ENCODE assay signal across 1 cellular context in the genomic region with DNA sequence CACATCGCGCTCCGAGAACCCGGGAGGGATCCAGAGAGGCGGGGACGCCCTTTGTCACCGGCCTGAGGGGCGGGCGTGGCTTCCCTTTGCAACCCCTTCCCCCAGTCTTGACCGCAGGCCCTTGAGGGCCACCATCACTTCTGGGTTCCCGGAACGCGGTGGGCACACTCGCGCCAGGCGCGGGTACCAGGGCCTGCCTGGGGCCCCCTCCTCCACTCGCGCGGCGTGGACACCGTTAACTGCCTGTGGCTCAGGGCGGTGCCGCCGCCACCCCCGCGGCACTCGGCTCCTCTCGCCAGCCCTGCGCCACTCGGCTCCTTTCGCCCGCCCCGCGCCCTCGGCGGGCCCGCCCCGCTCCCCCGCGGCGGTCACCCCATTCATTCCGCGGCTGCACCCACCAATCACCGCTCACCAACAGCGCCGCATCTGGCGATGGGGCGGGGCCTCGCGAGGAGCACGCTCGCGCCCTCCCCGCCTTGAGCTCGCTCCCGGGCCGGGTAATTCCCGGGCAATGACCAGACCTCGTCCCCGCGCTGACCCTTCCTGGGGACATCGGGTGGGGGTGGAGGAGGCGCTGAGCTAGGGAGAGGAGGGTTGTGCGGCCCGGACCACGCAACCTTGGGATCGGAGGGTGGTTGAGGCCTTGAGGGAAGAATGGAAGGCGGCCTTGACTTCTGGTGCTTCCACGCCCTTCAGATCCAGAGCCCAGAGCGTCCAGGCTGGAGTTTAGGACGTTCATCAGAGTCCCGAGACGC.
TF ChIP-seq lines count a peak whose summit lies in the region.

No MANE protein-coding gene starts in this region.

TF ChIP-seq in HEK293, 187 proteins besides CTCF, POLR2A, EP300 and RAD21 (continued from another document and continues in another):
- TF ChIP-seq PRDM1 (tag by site-specific recombination; IDR thresholded peaks at IDR 0.05) (no peak), ZNF223 (tag by site-specific recombination; IDR thresholded peaks at IDR 0.05) (no peak), ZNF548 (tag by site-specific recombination; IDR thresholded peaks at IDR 0.05) (no peak), ZNF549 (tag by site-specific recombination; IDR thresholded peaks at IDR 0.05) (no peak), ZNF623 (tag by site-specific recombination; IDR thresholded peaks at IDR 0.05) (no peak), ZNF776 (tag by site-specific recombination; IDR thresholded peaks at IDR 0.05; ENCODE audit: borderline replicate concordance) (no peak), ZNF335 (tag by site-specific recombination; conservative IDR thresholded peaks at IDR 0.05) (peak; percentile 88), ZBTB8A (tag by site-specific recombination; IDR thresholded peaks at IDR 0.05) (peak; percentile 88), ZNF202 (tag by site-specific recombination; IDR thresholded peaks at IDR 0.05; ENCODE audit: borderline replicate concordance) (no peak), ZNF37A (tag by site-specific recombination; IDR thresholded peaks at IDR 0.05) (no peak), EGR2 (tag by site-specific recombination; IDR thresholded peaks at IDR 0.05; ENCODE audit: low read depth) (peak; percentile 99), ZNF544 (tag by site-specific recombination; IDR thresholded peaks at IDR 0.05) (no peak), TCF7L2 (IDR thresholded peaks at IDR 0.05; ENCODE audit: borderline replicate concordance, low read depth, low read length) (no peak), ZNF354C (tag by site-specific recombination; IDR thresholded peaks at IDR 0.05; ENCODE audit: borderline replicate concordance, low read depth) (no peak), ZNF138 (tag by site-specific recombination; IDR thresholded peaks at IDR 0.05; ENCODE audit: borderline replicate concordance) (no peak), ZNF10 (tag by site-specific recombination; IDR thresholded peaks at IDR 0.05) (no peak), ZNF747 (tag by site-specific recombination; IDR thresholded peaks at IDR 0.05) (no peak), ZNF155 (tag by site-specific recombination; IDR thresholded peaks at IDR 0.05) (no peak), ZNF768 (tag by site-specific recombination; IDR thresholded peaks at IDR 0.05) (no peak), ZNF624 (tag by site-specific recombination; IDR thresholded peaks at IDR 0.05) (no peak), ZNF133 (tag by site-specific recombination; IDR thresholded peaks at IDR 0.05) (no peak), ZNF302 (tag by site-specific recombination; IDR thresholded peaks at IDR 0.05; ENCODE audit: low read depth) (no peak), MYNN (tag by site-specific recombination; IDR thresholded peaks at IDR 0.05; ENCODE audit: borderline replicate concordance) (no peak), ZNF239 (tag by site-specific recombination; IDR thresholded peaks at IDR 0.05) (no peak), ZNF350 (tag by site-specific recombination; IDR thresholded peaks at IDR 0.05) (no peak), ZBTB20 (tag by site-specific recombination; IDR thresholded peaks at IDR 0.05) (peak; percentile 100), ZNF791 (tag by site-specific recombination; IDR thresholded peaks at IDR 0.05) (no peak), ZNF792 (tag by site-specific recombination; IDR thresholded peaks at IDR 0.05) (no peak), ZNF274 (IDR thresholded peaks at IDR 0.05; ENCODE audit: low read length) (no peak), ZNF274 (tag by site-specific recombination; IDR thresholded peaks at IDR 0.05; ENCODE audit: borderline replicate concordance) (no peak), ZNF391 (tag by site-specific recombination; IDR thresholded peaks at IDR 0.05; ENCODE audit: borderline replicate concordance, low read depth) (no peak), ZNF2 (tag by site-specific recombination; IDR thresholded peaks at IDR 0.05) (0 out of 2 replicates have a peak, but pooled peaks have one; percentile 68), SETDB1 (IDR thresholded peaks at IDR 0.05; ENCODE audit: insufficient read length, low read length) (no peak), ZNF707 (tag by site-specific recombination; IDR thresholded peaks at IDR 0.05) (no peak)
- TF ChIP-seq, protein P1, sequence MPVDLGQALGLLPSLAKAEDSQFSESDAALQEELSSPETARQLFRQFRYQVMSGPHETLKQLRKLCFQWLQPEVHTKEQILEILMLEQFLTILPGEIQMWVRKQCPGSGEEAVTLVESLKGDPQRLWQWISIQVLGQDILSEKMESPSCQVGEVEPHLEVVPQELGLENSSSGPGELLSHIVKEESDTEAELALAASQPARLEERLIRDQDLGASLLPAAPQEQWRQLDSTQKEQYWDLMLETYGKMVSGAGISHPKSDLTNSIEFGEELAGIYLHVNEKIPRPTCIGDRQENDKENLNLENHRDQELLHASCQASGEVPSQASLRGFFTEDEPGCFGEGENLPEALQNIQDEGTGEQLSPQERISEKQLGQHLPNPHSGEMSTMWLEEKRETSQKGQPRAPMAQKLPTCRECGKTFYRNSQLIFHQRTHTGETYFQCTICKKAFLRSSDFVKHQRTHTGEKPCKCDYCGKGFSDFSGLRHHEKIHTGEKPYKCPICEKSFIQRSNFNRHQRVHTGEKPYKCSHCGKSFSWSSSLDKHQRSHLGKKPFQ (tag by site-specific recombination; IDR thresholded peaks at IDR 0.05): no peak
- TF ChIP-seq, protein P2, sequence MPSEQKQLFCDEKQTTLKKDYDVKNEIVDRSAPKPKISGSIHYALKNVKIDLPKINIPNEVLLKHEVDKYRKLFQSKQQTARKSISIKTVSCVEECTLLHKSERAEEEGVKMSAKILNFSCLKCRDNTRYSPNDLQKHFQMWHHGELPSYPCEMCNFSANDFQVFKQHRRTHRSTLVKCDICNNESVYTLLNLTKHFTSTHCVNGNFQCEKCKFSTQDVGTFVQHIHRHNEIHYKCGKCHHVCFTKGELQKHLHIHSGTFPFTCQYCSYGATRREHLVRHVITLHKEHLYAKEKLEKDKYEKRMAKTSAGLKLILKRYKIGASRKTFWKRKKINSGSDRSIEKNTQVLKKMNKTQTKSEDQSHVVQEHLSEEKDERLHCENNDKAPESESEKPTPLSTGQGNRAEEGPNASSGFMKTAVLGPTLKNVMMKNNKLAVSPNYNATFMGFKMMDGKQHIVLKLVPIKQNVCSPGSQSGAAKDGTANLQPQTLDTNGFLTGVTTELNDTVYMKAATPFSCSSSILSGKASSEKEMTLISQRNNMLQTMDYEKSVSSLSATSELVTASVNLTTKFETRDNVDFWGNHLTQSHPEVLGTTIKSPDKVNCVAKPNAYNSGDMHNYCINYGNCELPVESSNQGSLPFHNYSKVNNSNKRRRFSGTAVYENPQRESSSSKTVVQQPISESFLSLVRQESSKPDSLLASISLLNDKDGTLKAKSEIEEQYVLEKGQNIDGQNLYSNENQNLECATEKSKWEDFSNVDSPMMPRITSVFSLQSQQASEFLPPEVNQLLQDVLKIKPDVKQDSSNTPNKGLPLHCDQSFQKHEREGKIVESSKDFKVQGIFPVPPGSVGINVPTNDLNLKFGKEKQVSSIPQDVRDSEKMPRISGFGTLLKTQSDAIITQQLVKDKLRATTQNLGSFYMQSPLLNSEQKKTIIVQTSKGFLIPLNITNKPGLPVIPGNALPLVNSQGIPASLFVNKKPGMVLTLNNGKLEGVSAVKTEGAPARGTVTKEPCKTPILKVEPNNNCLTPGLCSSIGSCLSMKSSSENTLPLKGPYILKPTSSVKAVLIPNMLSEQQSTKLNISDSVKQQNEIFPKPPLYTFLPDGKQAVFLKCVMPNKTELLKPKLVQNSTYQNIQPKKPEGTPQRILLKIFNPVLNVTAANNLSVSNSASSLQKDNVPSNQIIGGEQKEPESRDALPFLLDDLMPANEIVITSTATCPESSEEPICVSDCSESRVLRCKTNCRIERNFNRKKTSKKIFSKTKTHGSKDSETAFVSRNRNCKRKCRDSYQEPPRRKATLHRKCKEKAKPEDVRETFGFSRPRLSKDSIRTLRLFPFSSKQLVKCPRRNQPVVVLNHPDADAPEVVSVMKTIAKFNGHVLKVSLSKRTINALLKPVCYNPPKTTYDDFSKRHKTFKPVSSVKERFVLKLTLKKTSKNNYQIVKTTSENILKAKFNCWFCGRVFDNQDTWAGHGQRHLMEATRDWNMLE (tag by site-specific recombination; conservative IDR thresholded peaks at IDR 0.05; ENCODE audit: low read depth): no peak
- TF ChIP-seq, protein P3, sequence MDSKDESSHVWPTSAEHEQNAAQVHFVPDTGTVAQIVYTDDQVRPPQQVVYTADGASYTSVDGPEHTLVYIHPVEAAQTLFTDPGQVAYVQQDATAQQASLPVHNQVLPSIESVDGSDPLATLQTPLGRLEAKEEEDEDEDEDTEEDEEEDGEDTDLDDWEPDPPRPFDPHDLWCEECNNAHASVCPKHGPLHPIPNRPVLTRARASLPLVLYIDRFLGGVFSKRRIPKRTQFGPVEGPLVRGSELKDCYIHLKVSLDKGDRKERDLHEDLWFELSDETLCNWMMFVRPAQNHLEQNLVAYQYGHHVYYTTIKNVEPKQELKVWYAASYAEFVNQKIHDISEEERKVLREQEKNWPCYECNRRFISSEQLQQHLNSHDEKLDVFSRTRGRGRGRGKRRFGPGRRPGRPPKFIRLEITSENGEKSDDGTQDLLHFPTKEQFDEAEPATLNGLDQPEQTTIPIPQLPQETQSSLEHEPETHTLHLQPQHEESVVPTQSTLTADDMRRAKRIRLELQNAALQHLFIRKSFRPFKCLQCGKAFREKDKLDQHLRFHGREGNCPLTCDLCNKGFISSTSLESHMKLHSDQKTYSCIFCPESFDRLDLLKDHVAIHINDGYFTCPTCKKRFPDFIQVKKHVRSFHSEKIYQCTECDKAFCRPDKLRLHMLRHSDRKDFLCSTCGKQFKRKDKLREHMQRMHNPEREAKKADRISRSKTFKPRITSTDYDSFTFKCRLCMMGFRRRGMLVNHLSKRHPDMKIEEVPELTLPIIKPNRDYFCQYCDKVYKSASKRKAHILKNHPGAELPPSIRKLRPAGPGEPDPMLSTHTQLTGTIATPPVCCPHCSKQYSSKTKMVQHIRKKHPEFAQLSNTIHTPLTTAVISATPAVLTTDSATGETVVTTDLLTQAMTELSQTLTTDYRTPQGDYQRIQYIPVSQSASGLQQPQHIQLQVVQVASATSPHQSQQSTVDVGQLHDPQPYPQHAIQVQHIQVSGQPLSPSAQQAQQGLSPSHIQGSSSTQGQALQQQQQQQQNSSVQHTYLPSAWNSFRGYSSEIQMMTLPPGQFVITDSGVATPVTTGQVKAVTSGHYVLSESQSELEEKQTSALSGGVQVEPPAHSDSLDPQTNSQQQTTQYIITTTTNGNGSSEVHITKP (tag by site-specific recombination; IDR thresholded peaks at IDR 0.05): peak; percentile 85
- TF ChIP-seq, protein P4, sequence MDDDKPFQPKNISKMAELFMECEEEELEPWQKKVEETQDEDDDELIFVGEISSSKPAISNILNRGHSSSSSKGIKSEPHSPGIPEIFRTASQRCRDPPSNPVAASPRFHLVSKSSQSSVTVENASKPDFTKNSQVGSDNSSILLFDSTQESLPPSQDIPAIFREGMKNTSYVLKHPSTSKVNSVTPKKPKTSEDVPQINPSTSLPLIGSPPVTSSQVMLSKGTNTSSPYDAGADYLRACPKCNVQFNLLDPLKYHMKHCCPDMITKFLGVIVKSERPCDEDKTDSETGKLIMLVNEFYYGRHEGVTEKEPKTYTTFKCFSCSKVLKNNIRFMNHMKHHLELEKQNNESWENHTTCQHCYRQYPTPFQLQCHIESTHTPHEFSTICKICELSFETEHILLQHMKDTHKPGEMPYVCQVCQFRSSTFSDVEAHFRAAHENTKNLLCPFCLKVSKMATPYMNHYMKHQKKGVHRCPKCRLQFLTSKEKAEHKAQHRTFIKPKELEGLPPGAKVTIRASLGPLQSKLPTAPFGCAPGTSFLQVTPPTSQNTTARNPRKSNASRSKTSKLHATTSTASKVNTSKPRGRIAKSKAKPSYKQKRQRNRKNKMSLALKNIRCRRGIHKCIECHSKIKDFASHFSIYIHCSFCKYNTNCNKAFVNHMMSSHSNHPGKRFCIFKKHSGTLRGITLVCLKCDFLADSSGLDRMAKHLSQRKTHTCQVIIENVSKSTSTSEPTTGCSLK (tag by site-specific recombination; IDR thresholded peaks at IDR 0.05): no peak
- TF ChIP-seq, protein P5, sequence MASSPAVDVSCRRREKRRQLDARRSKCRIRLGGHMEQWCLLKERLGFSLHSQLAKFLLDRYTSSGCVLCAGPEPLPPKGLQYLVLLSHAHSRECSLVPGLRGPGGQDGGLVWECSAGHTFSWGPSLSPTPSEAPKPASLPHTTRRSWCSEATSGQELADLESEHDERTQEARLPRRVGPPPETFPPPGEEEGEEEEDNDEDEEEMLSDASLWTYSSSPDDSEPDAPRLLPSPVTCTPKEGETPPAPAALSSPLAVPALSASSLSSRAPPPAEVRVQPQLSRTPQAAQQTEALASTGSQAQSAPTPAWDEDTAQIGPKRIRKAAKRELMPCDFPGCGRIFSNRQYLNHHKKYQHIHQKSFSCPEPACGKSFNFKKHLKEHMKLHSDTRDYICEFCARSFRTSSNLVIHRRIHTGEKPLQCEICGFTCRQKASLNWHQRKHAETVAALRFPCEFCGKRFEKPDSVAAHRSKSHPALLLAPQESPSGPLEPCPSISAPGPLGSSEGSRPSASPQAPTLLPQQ (tag by site-specific recombination; IDR thresholded peaks at IDR 0.05): no peak; the same call in 1 of the 2 replicates
- TF ChIP-seq, protein P6, sequence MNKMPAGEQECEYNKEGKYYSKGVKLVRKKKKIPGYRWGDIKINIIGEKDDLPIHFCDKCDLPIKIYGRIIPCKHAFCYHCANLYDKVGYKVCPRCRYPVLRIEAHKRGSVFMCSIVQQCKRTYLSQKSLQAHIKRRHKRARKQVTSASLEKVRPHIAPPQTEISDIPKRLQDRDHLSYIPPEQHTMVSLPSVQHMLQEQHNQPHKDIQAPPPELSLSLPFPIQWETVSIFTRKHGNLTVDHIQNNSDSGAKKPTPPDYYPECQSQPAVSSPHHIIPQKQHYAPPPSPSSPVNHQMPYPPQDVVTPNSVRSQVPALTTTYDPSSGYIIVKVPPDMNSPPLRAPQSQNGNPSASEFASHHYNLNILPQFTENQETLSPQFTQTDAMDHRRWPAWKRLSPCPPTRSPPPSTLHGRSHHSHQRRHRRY (tag by site-specific recombination; IDR thresholded peaks at IDR 0.05): no peak
- TF ChIP-seq, protein P7, sequence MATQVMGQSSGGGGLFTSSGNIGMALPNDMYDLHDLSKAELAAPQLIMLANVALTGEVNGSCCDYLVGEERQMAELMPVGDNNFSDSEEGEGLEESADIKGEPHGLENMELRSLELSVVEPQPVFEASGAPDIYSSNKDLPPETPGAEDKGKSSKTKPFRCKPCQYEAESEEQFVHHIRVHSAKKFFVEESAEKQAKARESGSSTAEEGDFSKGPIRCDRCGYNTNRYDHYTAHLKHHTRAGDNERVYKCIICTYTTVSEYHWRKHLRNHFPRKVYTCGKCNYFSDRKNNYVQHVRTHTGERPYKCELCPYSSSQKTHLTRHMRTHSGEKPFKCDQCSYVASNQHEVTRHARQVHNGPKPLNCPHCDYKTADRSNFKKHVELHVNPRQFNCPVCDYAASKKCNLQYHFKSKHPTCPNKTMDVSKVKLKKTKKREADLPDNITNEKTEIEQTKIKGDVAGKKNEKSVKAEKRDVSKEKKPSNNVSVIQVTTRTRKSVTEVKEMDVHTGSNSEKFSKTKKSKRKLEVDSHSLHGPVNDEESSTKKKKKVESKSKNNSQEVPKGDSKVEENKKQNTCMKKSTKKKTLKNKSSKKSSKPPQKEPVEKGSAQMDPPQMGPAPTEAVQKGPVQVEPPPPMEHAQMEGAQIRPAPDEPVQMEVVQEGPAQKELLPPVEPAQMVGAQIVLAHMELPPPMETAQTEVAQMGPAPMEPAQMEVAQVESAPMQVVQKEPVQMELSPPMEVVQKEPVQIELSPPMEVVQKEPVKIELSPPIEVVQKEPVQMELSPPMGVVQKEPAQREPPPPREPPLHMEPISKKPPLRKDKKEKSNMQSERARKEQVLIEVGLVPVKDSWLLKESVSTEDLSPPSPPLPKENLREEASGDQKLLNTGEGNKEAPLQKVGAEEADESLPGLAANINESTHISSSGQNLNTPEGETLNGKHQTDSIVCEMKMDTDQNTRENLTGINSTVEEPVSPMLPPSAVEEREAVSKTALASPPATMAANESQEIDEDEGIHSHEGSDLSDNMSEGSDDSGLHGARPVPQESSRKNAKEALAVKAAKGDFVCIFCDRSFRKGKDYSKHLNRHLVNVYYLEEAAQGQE (tag by site-specific recombination; IDR thresholded peaks at IDR 0.05): no peak
